ENCODE assay signal across 8 cellular contexts in the genomic region with DNA sequence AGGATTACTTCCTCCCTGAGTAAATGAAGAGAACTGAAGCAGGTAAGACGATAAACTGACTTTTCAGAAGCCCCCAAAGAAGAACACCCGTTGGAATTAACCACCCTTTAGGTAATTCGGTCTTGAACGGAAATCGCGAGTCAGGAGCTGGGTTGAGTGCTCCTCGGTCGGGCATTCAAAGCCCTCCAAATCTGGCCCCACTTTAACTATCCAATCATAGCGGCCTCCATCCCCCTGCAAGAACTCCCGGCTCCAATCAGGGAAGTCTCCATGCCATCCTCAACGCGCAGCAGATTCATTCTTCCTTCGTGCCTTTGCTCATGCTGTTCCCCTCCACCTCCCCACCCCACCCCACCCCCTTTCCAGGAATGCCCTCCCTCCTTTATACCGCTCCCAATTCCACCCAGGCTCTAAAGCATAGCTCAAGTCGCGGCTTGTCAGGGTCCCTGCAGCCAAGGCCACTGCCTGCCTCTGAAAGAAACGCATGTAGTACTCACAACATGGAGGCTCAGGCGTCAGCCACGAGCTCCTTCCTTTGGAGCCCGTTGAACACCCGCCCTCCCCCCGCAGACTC. TPM values are rescaled to one million over a fixed set of nuclear protein-coding genes. Genes with fewer than 3 reads are reported as not detected.
A peak's percentile ranks its signal among the peaks of the same experiment; 100 is the strongest.
DNase-seq lines count a peak whose midpoint lies in the region; ATAC-seq, FAIRE-seq and TF ChIP-seq lines count a peak whose summit lies in the region.

No MANE protein-coding gene starts in this region.

- no peak for FAIRE-seq in pancreas (lab: Jason Lieb, UNC)

- H3K36me3 ChIP-seq in Karpas-422 (ENCODE audit: insufficient read depth, low read length) = peaks cover 20% of the 10 kb centered on the region
- H3K36me3 ChIP-seq in left ventricle myocardium inferior = no peaks in the 10 kb centered on the region
- H3K36me3 ChIP-seq in pancreas = no peaks in the 10 kb centered on the region

- H3K9ac ChIP-seq in Karpas-422 (ENCODE audit: low read length) = peak overlapping the region; percentile 89

- no peaks in the 10 kb centered on the region for H3K9me2 ChIP-seq in Karpas-422 (replicated peaks; ENCODE audit: insufficient read depth, low read length)

- H2AFZ ChIP-seq in Karpas-422 (ENCODE audit: low read length) = peak overlapping the region; percentile 53; the same call in 1 of the 2 replicates

- H3K79me2 ChIP-seq in Karpas-422 (ENCODE audit: low read length) = peaks cover 53% of the 10 kb centered on the region

- peak overlapping the region; percentile 96 for H3K4me2 ChIP-seq in Karpas-422 (ENCODE audit: low read depth, low read length, poor library complexity, severe bottlenecking)

- H3K9me3 ChIP-seq in Karpas-422 (ENCODE audit: low read length) (no peaks in the 10 kb centered on the region), left ventricle myocardium inferior (replicated peaks) (no peaks in the 10 kb centered on the region), pancreas (no peaks in the 10 kb centered on the region)

- 0 to 1% methylated on average over 22 of the region's 22 CpGs for WGBS in pancreas, 2 donors

- H4K20me1 ChIP-seq in Karpas-422 (ENCODE audit: insufficient read depth, low read depth, low read length) = no peaks in the 10 kb centered on the region

- H3K27me3 ChIP-seq in Karpas-422 (ENCODE audit: low read length) (no peaks in the 10 kb centered on the region), left ventricle myocardium inferior (ENCODE audit: low read depth) (no peaks in the 10 kb centered on the region), pancreas (no peaks in the 10 kb centered on the region)

- H3K4me1 ChIP-seq in Karpas-422 (ENCODE audit: low read length) (peaks cover 36% of the 10 kb centered on the region), left ventricle myocardium inferior (peaks cover 52% of the 10 kb centered on the region), pancreas (peaks cover 17 to 27% (median 18%) of the 10 kb centered on the region in 3 donors)

- peak overlapping the region; percentile 88 for H3K4me3 ChIP-seq in Karpas-422 (ENCODE audit: low read length)
- peak overlapping the region; percentile 83 for H3K4me3 ChIP-seq in left ventricle myocardium inferior
- H3K4me3 ChIP-seq in pancreas = peak overlapping the region; percentile 36 to 78 (median 60)

- H3K27ac ChIP-seq in Karpas-422 (ENCODE audit: low read length) = peak overlapping the region; percentile 98
- peak overlapping the region; percentile 91 for H3K27ac ChIP-seq in left ventricle myocardium inferior (replicated peaks)
- peak overlapping the region; percentile 3 to 84 (median 69) for H3K27ac ChIP-seq in pancreas

- intact Hi-C loops in left ventricle myocardium inferior (cut with micrococcal nuclease) (no loop called here), pancreas (cut with DNase I) (no loop called here)

- TF ChIP-seq CTCF in left ventricle myocardium inferior (IDR thresholded peaks at IDR 0.05; ENCODE audit: borderline replicate concordance) = no peak
- no peak for TF ChIP-seq CTCF in pancreas (IDR thresholded peaks at IDR 0.05)

- ATAC-seq in pancreas = peak; percentile 9 to 52 (median 30)
- no peak for ATAC-seq in GM21786 (IDR thresholded peaks at IDR 0.05; ENCODE audit: unreplicated experiment)
- no peak for ATAC-seq in HG03196 (IDR thresholded peaks at IDR 0.05; ENCODE audit: unreplicated experiment)

- peak; percentile 62 for DNase-seq in Daoy (ENCODE audit: low read depth)
- DNase-seq in Karpas-422 = peak; percentile 88
- DNase-seq in SHP77 (lab: John Stamatoyannopoulos, UW) = peak; percentile 89 to 90
- DNase-seq in amygdala (lab: John Stamatoyannopoulos, UW) = peak in 52 of 56 donors; percentile 6 to 77 (median 55)
- DNase-seq in left ventricle myocardium inferior = no peak
- peak in 4 of 6 donors; percentile 18 to 57 (median 34) for DNase-seq in pancreas

RNA-seq across cellular contexts. Expression of a gene that starts 0.6 kb away (rescaled TPM):
- 2.6 and 3.2 TPM in 2 replicates for total RNA-seq in Daoy (2014; rRNA removed; shearing (Covaris generic))
- 20.7 and 57.3 TPM in 2 replicates for total RNA-seq in Karpas-422 (2014; rRNA removed; shearing (Covaris generic); ENCODE audit: low replicate concordance)
- total RNA-seq in left ventricle myocardium inferior (8.9 TPM), pancreas (10 to 100 TPM in 1 of 6 donors, 1 to 10 TPM in 5; 4.7 to 12.4 (median 6.4) TPM)
- 1 to 10 TPM; 1.3 to 2.1 TPM for polyA plus RNA-seq in pancreas

Comparison
In these comparisons a context has a peak if more than half of its experiments do, and no peak if none do; other contexts are left out.
1. ATAC-seq: peak in pancreas (4 of 4); none in GM21786 (single experiment) and HG03196 (single experiment).
2. Peak in every context shown above with its lines, with median percentiles within 50 percentile points of each other: H3K27ac ChIP-seq and H3K4me3 ChIP-seq.